In genomic region chr6:3831741-3832530, GRCh38 we compare ENCODE assay signal across 16 cellular contexts.
"Had no signal": no experiment of that assay in that cellular context is flagged by ENCODE, and none has a peak within 500 bp of the region (broad histone marks: within the 10 kb centered on the region; RNA-seq: fewer than 3 reads in every experiment).

No MANE protein-coding gene starts in this region.

- H3K27ac ChIP-seq: SK-N-MC had no signal

- DNase-seq: activated CD4-positive, alpha-beta T cell treated with anti-CD3 and anti-CD28 coated beads for 4 hours; activated CD8-positive, alpha-beta memory T cell treated with anti-CD3 and anti-CD28 coated beads, Interleukin-2, amount 50 U/mL, for 4 hours; activated CD8-positive, alpha-beta T cell treated with anti-CD3 and anti-CD28 coated beads for 36 hours; activated naive CD4-positive, alpha-beta T cell treated with anti-CD3 and anti-CD28 coated beads for 36 hours; caudate nucleus; effector memory CD8-positive, alpha-beta T cell; glutamatergic neuron; left ventricle myocardium superior; midbrain; naive B cell; posterior cingulate gyrus; right cardiac atrium; stimulated activated CD4-positive, alpha-beta T cell treated with anti-CD3 and anti-CD28 coated beads, Interleukin-12 subunit alpha, Interleukin-12 subunit beta, amount 100 ng/mL, for 4 hours; stimulated activated naive CD4-positive, alpha-beta T cell treated with Interleukin-2 at 50 U/mL for 16 hours had no signal

- H3K4me3 ChIP-seq: coronary artery, SK-N-MC had no signal

- ATAC-seq: activated CD8-positive, alpha-beta T cell treated with anti-CD3 and anti-CD28 coated beads for 36 hours; effector memory CD8-positive, alpha-beta T cell; left ventricle myocardium superior; right cardiac atrium had no signal
